Comparison of ENCODE assay signal across 1 cellular context in genomic region chr19:532578-533484, GRCh38.
TF ChIP-seq lines count a peak whose summit lies in the region.

No MANE protein-coding gene starts in this region.

TF ChIP-seq in HepG2, 621 proteins besides CTCF, POLR2A, EP300 and RAD21 (continued from another document and continues in another):
- TF ChIP-seq LBX2 (CRISPR knock-in tag; IDR thresholded peaks at IDR 0.05; ENCODE audit: borderline replicate concordance) (no peak), ZBTB42 (CRISPR knock-in tag; IDR thresholded peaks at IDR 0.05) (no peak), ZNF792 (CRISPR knock-in tag; IDR thresholded peaks at IDR 0.05) (no peak; the same call in 1 of the 2 replicates), SNRNP70 (IDR thresholded peaks at IDR 0.05; ENCODE audit: low read depth, low read length) (no peak), ZNF740 (CRISPR knock-in tag; IDR thresholded peaks at IDR 0.05) (no peak), ZNF703 (CRISPR knock-in tag; IDR thresholded peaks at IDR 0.05; ENCODE audit: borderline replicate concordance) (no peak), ZNF770 (CRISPR knock-in tag; IDR thresholded peaks at IDR 0.05) (0 out of 2 replicates have a peak, but pooled peaks have one; percentile 32), RBAK (CRISPR knock-in tag; IDR thresholded peaks at IDR 0.05) (no peak), CBX5 (CRISPR knock-in tag; IDR thresholded peaks at IDR 0.05; ENCODE audit: borderline replicate concordance) (no peak), ARID3A (IDR thresholded peaks at IDR 0.05; ENCODE audit: low read depth, low read length) (no peak), ISX (CRISPR knock-in tag; conservative IDR thresholded peaks at IDR 0.05) (no peak), ZNF550 (CRISPR knock-in tag; IDR thresholded peaks at IDR 0.05; ENCODE audit: borderline replicate concordance) (no peak), ZBTB2 (CRISPR knock-in tag; IDR thresholded peaks at IDR 0.05; ENCODE audit: low read depth) (no peak), IKZF1 (IDR thresholded peaks at IDR 0.05) (no peak), FOXK1 (CRISPR knock-in tag; IDR thresholded peaks at IDR 0.05; ENCODE audit: borderline replicate concordance, low read depth) (no peak), REL (CRISPR knock-in tag; conservative IDR thresholded peaks at IDR 0.05) (no peak), CSRNP2 (CRISPR knock-in tag; conservative IDR thresholded peaks at IDR 0.05; ENCODE audit: low read depth) (no peak), GTF2F1 (IDR thresholded peaks at IDR 0.05; ENCODE audit: low read length) (no peak), PCBP1 (IDR thresholded peaks at IDR 0.05; ENCODE audit: borderline replicate concordance, low read depth, low read length) (no peak), MED8 (CRISPR knock-in tag; IDR thresholded peaks at IDR 0.05; ENCODE audit: insufficient replicate concordance) (no peak), SATB2 (CRISPR knock-in tag; IDR thresholded peaks at IDR 0.05) (0 out of 2 replicates have a peak, but pooled peaks have one; percentile 50), ZNF746 (CRISPR knock-in tag; IDR thresholded peaks at IDR 0.05) (no peak; the same call in 1 of the 2 replicates), ISL2 (CRISPR knock-in tag; IDR thresholded peaks at IDR 0.05) (peak; percentile 7; the same call in 1 of the 2 replicates), SP140L (CRISPR knock-in tag; IDR thresholded peaks at IDR 0.05; ENCODE audit: borderline replicate concordance) (no peak), THAP7 (CRISPR knock-in tag; IDR thresholded peaks at IDR 0.05) (no peak), ZNF607 (CRISPR knock-in tag; IDR thresholded peaks at IDR 0.05; ENCODE audit: borderline replicate concordance) (no peak), BRD4 (CRISPR knock-in tag; IDR thresholded peaks at IDR 0.05) (no peak), SRY (CRISPR knock-in tag; IDR thresholded peaks at IDR 0.05) (peak; percentile 54; the same call in 1 of the 2 replicates), EEA1 (CRISPR knock-in tag; IDR thresholded peaks at IDR 0.05; ENCODE audit: borderline replicate concordance) (no peak), ELF3 (CRISPR knock-in tag; IDR thresholded peaks at IDR 0.05) (no peak), THAP11 (CRISPR knock-in tag; IDR thresholded peaks at IDR 0.05) (peak; percentile 37), GTF3A (CRISPR knock-in tag; conservative IDR thresholded peaks at IDR 0.05) (no peak), BCLAF1 (IDR thresholded peaks at IDR 0.05) (no peak), FUBP1 (CRISPR knock-in tag; IDR thresholded peaks at IDR 0.05; ENCODE audit: borderline replicate concordance) (no peak), ZNF207 (IDR thresholded peaks at IDR 0.05; ENCODE audit: borderline replicate concordance) (no peak), KLF13 (CRISPR knock-in tag; IDR thresholded peaks at IDR 0.05) (no peak), CHD2 (IDR thresholded peaks at IDR 0.05; ENCODE audit: low read depth, low read length) (no peak), NFYB (CRISPR knock-in tag; IDR thresholded peaks at IDR 0.05) (no peak), HNRNPK (IDR thresholded peaks at IDR 0.05; ENCODE audit: low read depth, low read length, poor library complexity, severe bottlenecking) (no peak), ZNF720 (CRISPR knock-in tag; IDR thresholded peaks at IDR 0.05) (no peak), BCL6 (CRISPR knock-in tag; IDR thresholded peaks at IDR 0.05) (peak; percentile 90), ZNF260 (CRISPR knock-in tag; IDR thresholded peaks at IDR 0.05; ENCODE audit: borderline replicate concordance, low read depth) (no peak), FOXO4 (CRISPR knock-in tag; conservative IDR thresholded peaks at IDR 0.05) (no peak), SRSF9 (IDR thresholded peaks at IDR 0.05; ENCODE audit: borderline replicate concordance, insufficient read depth, low read depth, low read length, poor library complexity, severe bottlenecking) (no peak), E2F5 (CRISPR knock-in tag; conservative IDR thresholded peaks at IDR 0.05) (no peak), BORCS8-MEF2B (CRISPR knock-in tag; IDR thresholded peaks at IDR 0.05) (no peak; the same call in 1 of the 2 replicates), JUN (CRISPR knock-in tag; IDR thresholded peaks at IDR 0.05) (no peak), HBP1 (CRISPR knock-in tag; IDR thresholded peaks at IDR 0.05; ENCODE audit: low read depth) (no peak), ZBTB21 (CRISPR knock-in tag; IDR thresholded peaks at IDR 0.05) (no peak), MIER2 (CRISPR knock-in tag; IDR thresholded peaks at IDR 0.05) (no peak), ZNF441 (CRISPR knock-in tag; IDR thresholded peaks at IDR 0.05; ENCODE audit: borderline replicate concordance) (no peak), TBL1XR1 (IDR thresholded peaks at IDR 0.05; ENCODE audit: borderline replicate concordance, low read length, partially characterized antibody) (no peak), SMARCC2 (IDR thresholded peaks at IDR 0.05) (no peak)
